15 cellular contexts compared by ENCODE assay signal in genomic region chr10:80068270-80068669, GRCh38. TPM values are rescaled to one million over a fixed set of nuclear protein-coding genes. Genes with fewer than 3 reads are reported as not detected.
DNase-seq lines count a peak whose midpoint lies in the region; ATAC-seq, FAIRE-seq and TF ChIP-seq lines count a peak whose summit lies in the region.
"Had no signal": no experiment of that assay in that cellular context is flagged by ENCODE, and none has a peak within 500 bp of the region (broad histone marks: within the 10 kb centered on the region; RNA-seq: fewer than 3 reads in every experiment).

No MANE protein-coding gene starts in this region.

- H3K9me3 ChIP-seq in Caco-2, result peaks cover 10% of the 10 kb centered on the region; the same call in 1 of the 2 replicates
- H3K9me3 ChIP-seq in OCI-LY7 (ENCODE audit: low read length), result peaks cover 11% of the 10 kb centered on the region

- H3K4me2 ChIP-seq in OCI-LY7 (ENCODE audit: low read length), result no peak overlapping the region
- H3K4me2 ChIP-seq: BLaER1, KMS-11 had no signal

- CTCF ChIA-PET in Caco-2 (lab: Charles Lee) (no interaction called here), OCI-LY7 (lab: Charles Lee; ENCODE audit: unreplicated experiment) (no interaction called here)

- H3K4me1 Mint-ChIP-seq in Caco-2 (ENCODE audit: low read depth, unreplicated experiment), result peaks cover 13% of the 10 kb centered on the region
- H3K4me1 Mint-ChIP-seq in activated naive CD8-positive, alpha-beta T cell treated with anti-CD3 and anti-CD28 coated beads for 36 hours, result no peaks in the 10 kb centered on the region
- H3K4me1 Mint-ChIP-seq: CD8-positive, alpha-beta memory T cell; IgD-negative memory B cell had no signal

- no peaks in the 10 kb centered on the region for H4K20me1 ChIP-seq in OCI-LY7 (ENCODE audit: insufficient read depth, low read length)
- H4K20me1 ChIP-seq: BLaER1 had no signal

- FAIRE-seq in A204.1 (lab: Jason Lieb, UNC) (peak; percentile 80), frontal cortex (lab: Jason Lieb, UNC) (peak; percentile 23), D721Med (lab: Jason Lieb, UNC) (no peak)

- no peaks in the 10 kb centered on the region for H3K36me3 Mint-ChIP-seq in Caco-2 (ENCODE audit: insufficient read depth, unreplicated experiment)
- H3K36me3 Mint-ChIP-seq in activated naive CD8-positive, alpha-beta T cell treated with anti-CD3 and anti-CD28 coated beads for 36 hours, result no peaks in the 10 kb centered on the region
- H3K36me3 Mint-ChIP-seq: IgD-negative memory B cell had no signal

- H3K4me3 Mint-ChIP-seq in Caco-2 (ENCODE audit: unreplicated experiment), result no peak overlapping the region
- H3K4me3 Mint-ChIP-seq in activated naive CD8-positive, alpha-beta T cell treated with anti-CD3 and anti-CD28 coated beads for 36 hours, result no peak overlapping the region
- H3K4me3 Mint-ChIP-seq: CD8-positive, alpha-beta memory T cell; IgD-negative memory B cell had no signal

- POLR2A ChIA-PET in Caco-2 (lab: Charles Lee), result interaction anchor here (1.5 kb wide), 1 partner anchor 11 kb away, joined by 4 read pairs; the partner anchor contains the start of gene TMEM254
- POLR2A ChIA-PET in OCI-LY7 (lab: Charles Lee), result interaction anchor here (0.6 kb wide), 2 partner anchors 223 to 1674 kb away, joined by 3 to 4 read pairs; no protein-coding TSS in a partner anchor

- no peaks in the 10 kb centered on the region for H3K27me3 ChIP-seq in Caco-2 (replicated peaks; ENCODE audit: control insufficient read depth, insufficient read depth, low read length)
- H3K27me3 ChIP-seq: BLaER1 had no signal

- DNase-seq in Caco-2, result no peak
- DNase-seq in OCI-LY7 (ENCODE audit: low spot score), result peak; percentile 11
- DNase-seq in frontal cortex (ENCODE audit: low spot score in 2 of 2), result no peak
- no peak for DNase-seq in D721Med (ENCODE audit: insufficient read length, low spot score)
- no peak for DNase-seq in activated naive CD8-positive, alpha-beta T cell treated with anti-CD3 and anti-CD28 coated beads for 36 hours
- DNase-seq: AML-193; CD8-positive, alpha-beta memory T cell; DMS153; H7 had no signal

- no TSS peak for BruUV-seq in Caco-2 (replicated peaks; lab: Mats Ljungman, UMichigan)
- BruUV-seq in OCI-LY7 (replicated peaks; lab: Mats Ljungman, UMichigan), result no TSS peak

- ATAC-seq in GM21526 (IDR thresholded peaks at IDR 0.05; ENCODE audit: low FRiP score, unreplicated experiment) (no peak), HG02759 (IDR thresholded peaks at IDR 0.05; ENCODE audit: unreplicated experiment) (no peak)

- H3K27ac ChIP-seq in OCI-LY7 (ENCODE audit: low read depth, low read length, poor library complexity, severe bottlenecking), result no peak overlapping the region
- H3K27ac ChIP-seq: BLaER1, KMS-11 had no signal

- H3K4me3 ChIP-seq in Caco-2 (ENCODE audit: low read depth, low read length), result no peak overlapping the region
- no peak overlapping the region for H3K4me3 ChIP-seq in OCI-LY7 (ENCODE audit: low read depth, low read length, poor library complexity, severe bottlenecking)
- H3K4me3 ChIP-seq: BLaER1 had no signal

- H3K36me3 ChIP-seq in Caco-2 (ENCODE audit: control insufficient read depth, insufficient read depth, low read length) (no peaks in the 10 kb centered on the region), OCI-LY7 (ENCODE audit: insufficient read depth, low read length) (no peaks in the 10 kb centered on the region)
- H3K36me3 ChIP-seq: BLaER1 had no signal

- intact Hi-C loops in Caco-2 (cut with micrococcal nuclease; ENCODE audit: unreplicated experiment) (no loop called here), OCI-LY7 (cut with micrococcal nuclease; ENCODE audit: unreplicated experiment) (no loop called here)

- peak overlapping the region; percentile 71 for H3K27ac Mint-ChIP-seq in Caco-2 (ENCODE audit: unreplicated experiment)
- H3K27ac Mint-ChIP-seq in activated naive CD8-positive, alpha-beta T cell treated with anti-CD3 and anti-CD28 coated beads for 36 hours, result no peak overlapping the region
- H3K27ac Mint-ChIP-seq: CD8-positive, alpha-beta memory T cell; IgD-negative memory B cell had no signal

- no peaks in the 10 kb centered on the region for H3K79me2 ChIP-seq in OCI-LY7 (ENCODE audit: insufficient read depth, low read depth, low read length)

- H2AFZ ChIP-seq in OCI-LY7 (ENCODE audit: low read length), result no peak overlapping the region

- TF ChIP-seq CTCF in Caco-2 (IDR thresholded peaks at IDR 0.05; ENCODE audit: insufficient read depth in 1 of 2, low read depth in 1 of 2, low read length in 1 of 2, severe bottlenecking in 1 of 2, unreplicated experiment in 1 of 2), result no peak
- no peak for TF ChIP-seq CTCF in OCI-LY7 (conservative IDR thresholded peaks at IDR 0.05; ENCODE audit: low read length)
- TF ChIP-seq CTCF in D721Med (IDR thresholded peaks at IDR 0.05; ENCODE audit: insufficient read depth, missing control alignments), result no peak

- peaks cover 28% of the 10 kb centered on the region for H3K4me1 ChIP-seq in Caco-2
- no peaks in the 10 kb centered on the region for H3K4me1 ChIP-seq in OCI-LY7 (ENCODE audit: insufficient read depth, low read length, poor library complexity, severe bottlenecking)
- H3K4me1 ChIP-seq: BLaER1 had no signal

- H3K27me3 Mint-ChIP-seq in Caco-2 (ENCODE audit: insufficient read depth, unreplicated experiment), result no peaks in the 10 kb centered on the region
- H3K27me3 Mint-ChIP-seq in activated naive CD8-positive, alpha-beta T cell treated with anti-CD3 and anti-CD28 coated beads for 36 hours, result no peaks in the 10 kb centered on the region

- H3K9me2 ChIP-seq in OCI-LY7 (ENCODE audit: insufficient read depth, low read length), result no peaks in the 10 kb centered on the region

- no peaks in the 10 kb centered on the region for H3K9me3 Mint-ChIP-seq in Caco-2 (ENCODE audit: unreplicated experiment)
- H3K9me3 Mint-ChIP-seq in activated naive CD8-positive, alpha-beta T cell treated with anti-CD3 and anti-CD28 coated beads for 36 hours, result no peaks in the 10 kb centered on the region
- H3K9me3 Mint-ChIP-seq: CD8-positive, alpha-beta memory T cell had no signal

RNA-seq across cellular contexts. Expression of gene TMEM254, which starts 10.2 kb away (rescaled TPM):
- 24.0 and 27.4 TPM in 2 replicates for total RNA-seq in Caco-2 (2022)
- total RNA-seq in OCI-LY7 (2014; rRNA removed; shearing (Covaris generic)), result not detected in 2 replicates
- not detected in 2 replicates for total RNA-seq in OCI-LY7 (2022)
- total RNA-seq in frontal cortex, result 6.1 TPM
- 10 to 100 TPM; 11.1 to 14.7 TPM for total RNA-seq in activated naive CD8-positive, alpha-beta T cell treated with anti-CD3 and anti-CD28 coated beads for 36 hours
